In genomic region chr16:52581530-52581929, GRCh38 we compare ENCODE assay signal across 2 cellular contexts.
TF ChIP-seq lines count a peak whose summit lies in the region.

No MANE protein-coding gene starts in this region.

TF ChIP-seq in SK-N-SH, 30 proteins besides CTCF, POLR2A, EP300 and RAD21 (continued from another document):
- TF ChIP-seq, protein P1, sequence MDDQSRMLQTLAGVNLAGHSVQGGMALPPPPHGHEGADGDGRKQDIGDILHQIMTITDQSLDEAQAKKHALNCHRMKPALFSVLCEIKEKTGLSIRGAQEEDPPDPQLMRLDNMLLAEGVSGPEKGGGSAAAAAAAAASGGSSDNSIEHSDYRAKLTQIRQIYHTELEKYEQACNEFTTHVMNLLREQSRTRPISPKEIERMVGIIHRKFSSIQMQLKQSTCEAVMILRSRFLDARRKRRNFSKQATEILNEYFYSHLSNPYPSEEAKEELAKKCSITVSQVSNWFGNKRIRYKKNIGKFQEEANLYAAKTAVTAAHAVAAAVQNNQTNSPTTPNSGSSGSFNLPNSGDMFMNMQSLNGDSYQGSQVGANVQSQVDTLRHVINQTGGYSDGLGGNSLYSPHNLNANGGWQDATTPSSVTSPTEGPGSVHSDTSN (IDR thresholded peaks at IDR 0.05) = no peak
- TF ChIP-seq FOXM1 (IDR thresholded peaks at IDR 0.05; ENCODE audit: low read depth) (no peak), GABPA (IDR thresholded peaks at IDR 0.05; ENCODE audit: low read depth) (no peak), ELF1 (IDR thresholded peaks at IDR 0.05) (no peak), RCOR1 (IDR thresholded peaks at IDR 0.05; ENCODE audit: low read length) (no peak), POLR2AphosphoS5 (IDR thresholded peaks at IDR 0.05; ENCODE audit: low read depth, low read length) (no peak), JUND (IDR thresholded peaks at IDR 0.05) (no peak), YY1 (IDR thresholded peaks at IDR 0.05; ENCODE audit: low read depth) (no peak), MEF2A (IDR thresholded peaks at IDR 0.05; ENCODE audit: borderline replicate concordance, low read depth) (no peak), EZH2phosphoT487 (IDR thresholded peaks at IDR 0.05; ENCODE audit: borderline replicate concordance, low read depth) (no peak), MXI1 (IDR thresholded peaks at IDR 0.05; ENCODE audit: low read depth, low read length) (no peak), MAX (IDR thresholded peaks at IDR 0.05; ENCODE audit: low read depth) (no peak), NFIC (IDR thresholded peaks at IDR 0.05; ENCODE audit: borderline replicate concordance) (no peak)
- TF ChIP-seq, protein P2, sequence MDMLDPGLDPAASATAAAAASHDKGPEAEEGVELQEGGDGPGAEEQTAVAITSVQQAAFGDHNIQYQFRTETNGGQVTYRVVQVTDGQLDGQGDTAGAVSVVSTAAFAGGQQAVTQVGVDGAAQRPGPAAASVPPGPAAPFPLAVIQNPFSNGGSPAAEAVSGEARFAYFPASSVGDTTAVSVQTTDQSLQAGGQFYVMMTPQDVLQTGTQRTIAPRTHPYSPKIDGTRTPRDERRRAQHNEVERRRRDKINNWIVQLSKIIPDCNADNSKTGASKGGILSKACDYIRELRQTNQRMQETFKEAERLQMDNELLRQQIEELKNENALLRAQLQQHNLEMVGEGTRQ (IDR thresholded peaks at IDR 0.05; ENCODE audit: borderline replicate concordance, low read depth, low read length) = no peak
- TF ChIP-seq, protein P3, sequence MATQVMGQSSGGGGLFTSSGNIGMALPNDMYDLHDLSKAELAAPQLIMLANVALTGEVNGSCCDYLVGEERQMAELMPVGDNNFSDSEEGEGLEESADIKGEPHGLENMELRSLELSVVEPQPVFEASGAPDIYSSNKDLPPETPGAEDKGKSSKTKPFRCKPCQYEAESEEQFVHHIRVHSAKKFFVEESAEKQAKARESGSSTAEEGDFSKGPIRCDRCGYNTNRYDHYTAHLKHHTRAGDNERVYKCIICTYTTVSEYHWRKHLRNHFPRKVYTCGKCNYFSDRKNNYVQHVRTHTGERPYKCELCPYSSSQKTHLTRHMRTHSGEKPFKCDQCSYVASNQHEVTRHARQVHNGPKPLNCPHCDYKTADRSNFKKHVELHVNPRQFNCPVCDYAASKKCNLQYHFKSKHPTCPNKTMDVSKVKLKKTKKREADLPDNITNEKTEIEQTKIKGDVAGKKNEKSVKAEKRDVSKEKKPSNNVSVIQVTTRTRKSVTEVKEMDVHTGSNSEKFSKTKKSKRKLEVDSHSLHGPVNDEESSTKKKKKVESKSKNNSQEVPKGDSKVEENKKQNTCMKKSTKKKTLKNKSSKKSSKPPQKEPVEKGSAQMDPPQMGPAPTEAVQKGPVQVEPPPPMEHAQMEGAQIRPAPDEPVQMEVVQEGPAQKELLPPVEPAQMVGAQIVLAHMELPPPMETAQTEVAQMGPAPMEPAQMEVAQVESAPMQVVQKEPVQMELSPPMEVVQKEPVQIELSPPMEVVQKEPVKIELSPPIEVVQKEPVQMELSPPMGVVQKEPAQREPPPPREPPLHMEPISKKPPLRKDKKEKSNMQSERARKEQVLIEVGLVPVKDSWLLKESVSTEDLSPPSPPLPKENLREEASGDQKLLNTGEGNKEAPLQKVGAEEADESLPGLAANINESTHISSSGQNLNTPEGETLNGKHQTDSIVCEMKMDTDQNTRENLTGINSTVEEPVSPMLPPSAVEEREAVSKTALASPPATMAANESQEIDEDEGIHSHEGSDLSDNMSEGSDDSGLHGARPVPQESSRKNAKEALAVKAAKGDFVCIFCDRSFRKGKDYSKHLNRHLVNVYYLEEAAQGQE (IDR thresholded peaks at IDR 0.05; ENCODE audit: low read depth, low read length) = no peak

TF ChIP-seq in SK-N-SH treated with all-trans-retinoic acid at 6 μM for 48 hours, 23 proteins besides CTCF, POLR2A, EP300 and RAD21 (continued from another document):
- TF ChIP-seq, protein P4, sequence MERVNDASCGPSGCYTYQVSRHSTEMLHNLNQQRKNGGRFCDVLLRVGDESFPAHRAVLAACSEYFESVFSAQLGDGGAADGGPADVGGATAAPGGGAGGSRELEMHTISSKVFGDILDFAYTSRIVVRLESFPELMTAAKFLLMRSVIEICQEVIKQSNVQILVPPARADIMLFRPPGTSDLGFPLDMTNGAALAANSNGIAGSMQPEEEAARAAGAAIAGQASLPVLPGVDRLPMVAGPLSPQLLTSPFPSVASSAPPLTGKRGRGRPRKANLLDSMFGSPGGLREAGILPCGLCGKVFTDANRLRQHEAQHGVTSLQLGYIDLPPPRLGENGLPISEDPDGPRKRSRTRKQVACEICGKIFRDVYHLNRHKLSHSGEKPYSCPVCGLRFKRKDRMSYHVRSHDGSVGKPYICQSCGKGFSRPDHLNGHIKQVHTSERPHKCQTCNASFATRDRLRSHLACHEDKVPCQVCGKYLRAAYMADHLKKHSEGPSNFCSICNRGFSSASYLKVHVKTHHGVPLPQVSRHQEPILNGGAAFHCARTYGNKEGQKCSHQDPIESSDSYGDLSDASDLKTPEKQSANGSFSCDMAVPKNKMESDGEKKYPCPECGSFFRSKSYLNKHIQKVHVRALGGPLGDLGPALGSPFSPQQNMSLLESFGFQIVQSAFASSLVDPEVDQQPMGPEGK (CRISPR knock-in tag; IDR thresholded peaks at IDR 0.05; ENCODE audit: borderline replicate concordance) = no peak
- no peak for TF ChIP-seq ESRRG (CRISPR knock-in tag; IDR thresholded peaks at IDR 0.05)
- TF ChIP-seq ZFP30 (CRISPR knock-in tag; IDR thresholded peaks at IDR 0.05) = no peak
- no peak for TF ChIP-seq SNAI2 (CRISPR knock-in tag; IDR thresholded peaks at IDR 0.05)
- no peak for TF ChIP-seq ZNF70 (CRISPR knock-in tag; IDR thresholded peaks at IDR 0.05)
- TF ChIP-seq TCF4 (CRISPR knock-in tag; IDR thresholded peaks at IDR 0.05; ENCODE audit: borderline replicate concordance) = no peak
- TF ChIP-seq, protein P5, sequence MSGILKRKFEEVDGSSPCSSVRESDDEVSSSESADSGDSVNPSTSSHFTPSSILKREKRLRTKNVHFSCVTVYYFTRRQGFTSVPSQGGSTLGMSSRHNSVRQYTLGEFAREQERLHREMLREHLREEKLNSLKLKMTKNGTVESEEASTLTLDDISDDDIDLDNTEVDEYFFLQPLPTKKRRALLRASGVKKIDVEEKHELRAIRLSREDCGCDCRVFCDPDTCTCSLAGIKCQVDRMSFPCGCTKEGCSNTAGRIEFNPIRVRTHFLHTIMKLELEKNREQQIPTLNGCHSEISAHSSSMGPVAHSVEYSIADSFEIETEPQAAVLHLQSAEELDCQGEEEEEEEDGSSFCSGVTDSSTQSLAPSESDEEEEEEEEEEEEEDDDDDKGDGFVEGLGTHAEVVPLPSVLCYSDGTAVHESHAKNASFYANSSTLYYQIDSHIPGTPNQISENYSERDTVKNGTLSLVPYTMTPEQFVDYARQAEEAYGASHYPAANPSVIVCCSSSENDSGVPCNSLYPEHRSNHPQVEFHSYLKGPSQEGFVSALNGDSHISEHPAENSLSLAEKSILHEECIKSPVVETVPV (CRISPR knock-in tag; IDR thresholded peaks at IDR 0.05) = no peak
- TF ChIP-seq BACH2 (CRISPR knock-in tag; IDR thresholded peaks at IDR 0.05; ENCODE audit: borderline replicate concordance) = no peak
- no peak for TF ChIP-seq ARNTL (CRISPR knock-in tag; IDR thresholded peaks at IDR 0.05; ENCODE audit: borderline replicate concordance, low read depth)
